ENCODE assay signal across 23 cellular contexts in genomic region chr2:10004401-10004800, GRCh38.
"Had no signal": no experiment of that assay in that cellular context is flagged by ENCODE, and none has a peak within 500 bp of the region (broad histone marks: within the 10 kb centered on the region; RNA-seq: fewer than 3 reads in every experiment).

No MANE protein-coding gene starts in this region.

- H3K36me3 Mint-ChIP-seq: activated naive CD8-positive, alpha-beta T cell; memory B cell had no signal

- H3K9me3 Mint-ChIP-seq: activated CD4-positive, alpha-beta memory T cell treated with anti-CD3 and anti-CD28 coated beads, Interleukin-2, amount 10 ng/mL, durations not matched to agents 7 days and 5 days; activated CD4-positive, alpha-beta T cell treated with anti-CD3 and anti-CD28 coated beads, Interleukin-2, amount 10 ng/mL, durations not matched to agents 24 days and 14 days; activated T-helper 1 cell treated with anti-CD3 and anti-CD28 coated beads, Interleukin-12 subunit alpha, Interleukin-12 subunit beta, Interleukin-2, Interleukin-4 antibody, amounts not matched to agents 30 ng/mL and 10 ng/mL and 1 ng/mL, durations not matched to agents 14 hours and 24 hours and 36 hours; memory B cell; nephron progenitor cell had no signal

- H3K4me3 ChIP-seq: adrenal gland, ascending aorta, breast epithelium, heart right ventricle, sigmoid colon, thyroid gland had no signal

- H3K27ac ChIP-seq: adrenal gland, ascending aorta, epithelial cell of prostate, sigmoid colon had no signal

- H3K4me3 Mint-ChIP-seq: activated CD4-positive, alpha-beta memory T cell treated with anti-CD3 and anti-CD28 coated beads, Interleukin-2, amount 10 ng/mL, durations not matched to agents 7 days and 5 days; activated CD4-positive, alpha-beta T cell treated with anti-CD3 and anti-CD28 coated beads, Interleukin-2, amount 10 ng/mL, durations not matched to agents 24 days and 14 days; activated naive CD8-positive, alpha-beta T cell; activated T-helper 1 cell treated with anti-CD3 and anti-CD28 coated beads, Interleukin-12 subunit alpha, Interleukin-12 subunit beta, Interleukin-2, Interleukin-4 antibody, amounts not matched to agents 30 ng/mL and 10 ng/mL and 1 ng/mL, durations not matched to agents 14 hours and 24 hours and 36 hours; memory B cell; nephron progenitor cell had no signal

- H3K36me3 ChIP-seq: adrenal gland, ascending aorta, breast epithelium, heart right ventricle, sigmoid colon, thyroid gland had no signal

- ATAC-seq: activated CD4-positive, CD25-positive, alpha-beta regulatory T cell treated with anti-CD3 and anti-CD28 coated beads, Interleukin-2, amount 50 U/mL, for 24 hours; heart right ventricle; left cardiac atrium had no signal

- H3K27me3 Mint-ChIP-seq: activated CD4-positive, alpha-beta T cell treated with anti-CD3 and anti-CD28 coated beads, Interleukin-2, amount 10 ng/mL, durations not matched to agents 24 days and 14 days had no signal

- H3K9me3 ChIP-seq: adrenal gland, ascending aorta, breast epithelium, heart right ventricle, sigmoid colon, thyroid gland had no signal

- DNase-seq: activated CD4-positive, alpha-beta memory T cell treated with anti-CD3 and anti-CD28 coated beads, Interleukin-2, amount 10 ng/mL, durations not matched to agents 7 days and 5 days; activated CD4-positive, alpha-beta T cell treated with anti-CD3 and anti-CD28 coated beads, Interleukin-2, amount 10 ng/mL, durations not matched to agents 24 days and 14 days; activated naive CD4-positive, alpha-beta T cell; adrenal gland; cortex of kidney; heart right ventricle; islet precursor cell; left cardiac atrium; nephron progenitor cell; nucleus accumbens; retina; sigmoid colon; stimulated activated CD4-positive, alpha-beta T cell treated with anti-CD3 and anti-CD28 coated beads, Interleukin-4, amount 100 ng/mL, for 1 hour; stimulated activated naive CD4-positive, alpha-beta T cell; T-helper 2 cell; thyroid gland had no signal

- H3K27ac Mint-ChIP-seq: activated CD4-positive, alpha-beta memory T cell treated with anti-CD3 and anti-CD28 coated beads, Interleukin-2, amount 10 ng/mL, durations not matched to agents 7 days and 5 days; activated CD4-positive, alpha-beta T cell treated with anti-CD3 and anti-CD28 coated beads, Interleukin-2, amount 10 ng/mL, durations not matched to agents 24 days and 14 days; activated naive CD8-positive, alpha-beta T cell; activated T-helper 1 cell treated with anti-CD3 and anti-CD28 coated beads, Interleukin-12 subunit alpha, Interleukin-12 subunit beta, Interleukin-2, Interleukin-4 antibody, amounts not matched to agents 30 ng/mL and 10 ng/mL and 1 ng/mL, durations not matched to agents 14 hours and 24 hours and 36 hours; memory B cell; nephron progenitor cell had no signal

- H3K4me1 Mint-ChIP-seq: activated CD4-positive, alpha-beta T cell treated with anti-CD3 and anti-CD28 coated beads, Interleukin-2, amount 10 ng/mL, durations not matched to agents 24 days and 14 days; memory B cell had no signal

- H3K27me3 ChIP-seq: adrenal gland, ascending aorta, breast epithelium, sigmoid colon, thyroid gland had no signal
